19 cellular contexts compared by ENCODE assay signal in the genomic region with DNA sequence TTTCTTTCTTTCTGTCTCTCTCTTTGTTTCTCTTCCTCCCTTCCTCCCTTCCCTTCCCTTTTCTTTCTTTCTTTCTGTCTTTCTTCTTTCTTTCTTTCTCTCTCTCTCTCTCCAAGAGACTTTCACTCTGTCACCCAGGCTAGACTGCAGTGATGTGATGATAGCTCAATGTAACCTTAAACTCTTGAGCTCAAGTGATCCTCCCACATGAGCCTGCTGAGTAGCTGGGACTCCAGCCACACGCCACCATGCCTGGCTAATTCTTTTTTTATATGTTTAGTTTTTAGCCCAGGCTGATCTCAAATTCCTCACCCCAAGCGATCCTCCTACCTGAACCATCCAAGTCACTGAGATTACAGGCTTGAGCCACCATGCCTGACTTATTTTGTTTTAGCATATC.
"Had no signal": no experiment of that assay in that cellular context is flagged by ENCODE, and none has a peak within 500 bp of the region (broad histone marks: within the 10 kb centered on the region; RNA-seq: fewer than 3 reads in every experiment).

No MANE protein-coding gene starts in this region.

- H3K9me3 Mint-ChIP-seq: activated CD4-positive, alpha-beta memory T cell treated with anti-CD3 and anti-CD28 coated beads, Interleukin-2, amount 10 ng/mL, durations not matched to agents 7 days and 5 days; activated naive CD4-positive, alpha-beta T cell treated with anti-CD3 and anti-CD28 coated beads, Interleukin-2, amount 50 U/mL, for 24 hours; activated T-cell treated with anti-CD3 and anti-CD28 coated beads, Interleukin-2, amount 50 U/mL, for 4 hours had no signal

- H3K36me3 ChIP-seq: colonic mucosa, esophagus squamous epithelium, tibial artery, uterus had no signal

- H3K4me1 ChIP-seq: colonic mucosa, tibial artery, uterus had no signal

- H3K27me3 ChIP-seq: colonic mucosa, esophagus squamous epithelium, tibial artery, uterus had no signal

- ATAC-seq: activated T-cell treated with anti-CD3 and anti-CD28 coated beads, Interleukin-2, amount 50 U/mL, for 4 hours; natural killer cell treated with Interleukin-12 subunit alpha and Interleukin-12 subunit beta and Interleukin-15 and Interleukin-18, amount 100 ng/mL, for 72 hours; right cardiac atrium; T-helper 17 cell had no signal

- DNase-seq: activated CD4-positive, alpha-beta memory T cell treated with anti-CD3 and anti-CD28 coated beads, Interleukin-2, amount 10 ng/mL, durations not matched to agents 7 days and 5 days; activated CD4-positive, alpha-beta T cell treated with anti-CD3 and anti-CD28 coated beads for 4 hours; activated effector memory CD4-positive, alpha-beta T cell treated with Interleukin-2 at 50 U/mL for 16 hours; activated T-cell treated with anti-CD3 and anti-CD28 coated beads, Interleukin-2, amount 50 U/mL, for 4 hours; amniotic stem cell; central memory CD4-positive, alpha-beta T cell; colonic mucosa; effector CD4-positive, alpha-beta T cell; esophagus squamous epithelium; mesenchymal stem cell; right cardiac atrium; stimulated activated CD4-positive, alpha-beta T cell treated with anti-CD3 and anti-CD28 coated beads, Interleukin-1b, Interleukin-23, amount 100 ng/mL, for 48 hours; T-helper 17 cell; tibial artery; uterus had no signal

- H3K4me3 Mint-ChIP-seq: activated CD4-positive, alpha-beta memory T cell treated with anti-CD3 and anti-CD28 coated beads, Interleukin-2, amount 10 ng/mL, durations not matched to agents 7 days and 5 days; activated naive CD4-positive, alpha-beta T cell treated with anti-CD3 and anti-CD28 coated beads, Interleukin-2, amount 50 U/mL, for 24 hours; activated T-cell treated with anti-CD3 and anti-CD28 coated beads, Interleukin-2, amount 50 U/mL, for 4 hours; brain; natural killer cell treated with Interleukin-12 subunit alpha and Interleukin-12 subunit beta and Interleukin-15 and Interleukin-18, amount 100 ng/mL, for 72 hours; T-helper 17 cell had no signal

- H3K27me3 Mint-ChIP-seq: activated naive CD4-positive, alpha-beta T cell treated with anti-CD3 and anti-CD28 coated beads, Interleukin-2, amount 50 U/mL, for 24 hours; brain; progenitor cell of endocrine pancreas had no signal

- H3K4me3 ChIP-seq: colonic mucosa, esophagus squamous epithelium, tibial artery, uterus had no signal

- H3K27ac Mint-ChIP-seq: activated CD4-positive, alpha-beta memory T cell treated with anti-CD3 and anti-CD28 coated beads, Interleukin-2, amount 10 ng/mL, durations not matched to agents 7 days and 5 days; activated naive CD4-positive, alpha-beta T cell treated with anti-CD3 and anti-CD28 coated beads, Interleukin-2, amount 50 U/mL, for 24 hours; brain; natural killer cell treated with Interleukin-12 subunit alpha and Interleukin-12 subunit beta and Interleukin-15 and Interleukin-18, amount 100 ng/mL, for 72 hours; progenitor cell of endocrine pancreas; T-helper 17 cell had no signal

- H3K4me1 Mint-ChIP-seq: activated CD4-positive, alpha-beta memory T cell treated with anti-CD3 and anti-CD28 coated beads, Interleukin-2, amount 10 ng/mL, durations not matched to agents 7 days and 5 days; activated naive CD4-positive, alpha-beta T cell treated with anti-CD3 and anti-CD28 coated beads, Interleukin-2, amount 50 U/mL, for 24 hours; T-helper 17 cell had no signal

- H3K27ac ChIP-seq: colonic mucosa, esophagus squamous epithelium, tibial artery, uterus had no signal

- H3K9me3 ChIP-seq: colonic mucosa, esophagus squamous epithelium, tibial artery, uterus had no signal
